In the genomic region with DNA sequence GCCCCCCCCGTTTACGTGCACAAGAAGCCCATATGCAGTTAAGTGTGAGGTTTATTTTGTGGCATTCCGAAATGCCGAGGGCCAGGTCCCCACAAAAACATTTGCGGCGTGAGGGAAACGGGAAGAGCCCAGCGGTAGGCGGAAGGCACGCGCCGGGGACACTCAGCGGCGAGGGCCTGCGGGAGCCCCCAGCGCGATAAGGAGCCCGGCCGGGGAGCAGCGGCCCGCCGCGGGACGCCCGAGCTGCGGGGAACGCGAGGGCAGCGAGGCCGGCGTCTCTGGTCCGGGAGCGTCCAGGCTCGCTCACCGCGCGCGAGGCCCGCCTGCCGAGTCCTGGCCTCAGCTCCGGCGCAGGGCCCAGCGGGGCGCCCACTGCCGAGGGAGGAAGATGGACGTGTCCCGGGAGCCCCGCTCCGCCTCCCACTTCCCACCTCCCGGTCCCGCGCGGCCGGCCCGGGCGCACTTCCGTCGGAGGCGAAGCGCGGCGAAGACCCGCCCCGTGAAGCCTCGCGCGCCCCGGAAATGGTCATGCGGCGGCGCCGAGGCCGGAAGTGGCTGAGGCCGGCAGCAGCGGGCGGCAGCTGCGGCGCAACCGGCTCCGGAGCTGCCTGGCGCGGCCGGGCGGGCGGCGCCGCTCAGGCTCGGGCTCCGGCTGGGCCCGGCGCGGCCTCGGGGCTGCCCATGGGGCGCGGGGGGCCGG, we compare ENCODE assay signal across 2 cellular contexts.
TF ChIP-seq lines count a peak whose summit lies in the region.

TSS of gene TRAPPC10 (plus strand) at position 536 of the 700 bp plus-strand sequence. CDS start 185 bp downstream, outside the sequence.

TF ChIP-seq in GM23338, 12 proteins besides CTCF, POLR2A, EP300 and RAD21 (continued from another document):
- TF ChIP-seq ZNF462 (CRISPR knock-in tag; IDR thresholded peaks at IDR 0.05): no peak

TF ChIP-seq in SK-N-SH, 30 proteins besides CTCF, POLR2A, EP300 and RAD21 (continued from another document):
- TF ChIP-seq NRF1 (IDR thresholded peaks at IDR 0.05; ENCODE audit: low read depth, low read length) (peak; percentile 34; the same call in 1 of the 2 replicates), REST (IDR thresholded peaks at IDR 0.05; ENCODE audit: low read depth, low read length) (no peak), GABPA (IDR thresholded peaks at IDR 0.05; ENCODE audit: low read depth) (peak; percentile 88), CHD2 (IDR thresholded peaks at IDR 0.05; ENCODE audit: low read length, partially characterized antibody) (peak; percentile 50), POLR2AphosphoS5 (IDR thresholded peaks at IDR 0.05; ENCODE audit: low read depth, low read length) (peak; percentile 84), FOXM1 (IDR thresholded peaks at IDR 0.05; ENCODE audit: low read depth) (no peak), SMC3 (IDR thresholded peaks at IDR 0.05; ENCODE audit: low read depth, low read length) (no peak), ELF1 (IDR thresholded peaks at IDR 0.05) (peak; percentile 85), MXI1 (IDR thresholded peaks at IDR 0.05; ENCODE audit: low read depth, low read length) (peak; percentile 65; the same call in 1 of the 2 replicates), SIN3A (IDR thresholded peaks at IDR 0.05; ENCODE audit: borderline replicate concordance, low read depth, low read length) (peak; percentile 42; the same call in 1 of the 2 replicates), TCF12 (IDR thresholded peaks at IDR 0.05) (no peak), YY1 (IDR thresholded peaks at IDR 0.05; ENCODE audit: low read depth) (peak; percentile 32; the same call in 1 of the 2 replicates)
- TF ChIP-seq, protein P1, sequence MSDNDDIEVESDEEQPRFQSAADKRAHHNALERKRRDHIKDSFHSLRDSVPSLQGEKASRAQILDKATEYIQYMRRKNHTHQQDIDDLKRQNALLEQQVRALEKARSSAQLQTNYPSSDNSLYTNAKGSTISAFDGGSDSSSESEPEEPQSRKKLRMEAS (IDR thresholded peaks at IDR 0.05; ENCODE audit: low read depth): peak; percentile 86
